ENCODE assay signal across 9 cellular contexts in the genomic region with DNA sequence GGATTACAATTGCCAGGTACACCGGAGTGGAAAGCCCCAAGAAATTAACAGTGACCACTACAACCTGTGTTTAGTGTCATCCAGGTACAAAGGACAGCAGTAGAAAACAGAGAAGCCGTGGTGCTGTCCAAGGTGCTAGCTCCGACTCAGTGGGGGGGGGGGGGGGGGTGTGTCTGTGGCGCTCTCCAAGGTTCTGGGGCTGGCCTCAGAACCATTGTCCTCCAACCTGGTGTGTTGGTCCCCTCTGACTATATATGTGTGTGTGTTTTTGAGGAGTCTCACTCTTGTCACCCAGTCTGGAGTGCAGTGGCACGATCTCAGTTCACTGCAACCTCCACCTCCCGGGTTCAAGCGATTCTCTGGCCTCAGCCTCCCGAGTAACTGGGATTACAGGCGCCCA. TPM values are rescaled to one million over a fixed set of nuclear protein-coding genes. Genes with fewer than 3 reads are reported as not detected.
A peak's percentile ranks its signal among the peaks of the same experiment; 100 is the strongest.
DNase-seq lines count a peak whose midpoint lies in the region; ATAC-seq lines count a peak whose summit lies in the region.
"Had no signal": no experiment of that assay in that cellular context is flagged by ENCODE, and none has a peak within 500 bp of the region (broad histone marks: within the 10 kb centered on the region; RNA-seq: fewer than 3 reads in every experiment).

No MANE protein-coding gene starts in this region.

- DNase-seq in CD1c-positive myeloid dendritic cell (ENCODE audit: extremely low spot score): peak; percentile 39
- peak; percentile 46 for DNase-seq in LoVo (ENCODE audit: low spot score)
- peak; percentile 11 for DNase-seq in activated T-helper 2 cell treated with anti-CD3 and anti-CD28 coated beads, Interferon-gamma antibody, Interleukin-2, Interleukin-4, amounts not matched to agents 10 μg/mL and 5 μg/mL and 100 μg/mL, durations not matched to agents 14 hours and 24 hours and 36 hours (ENCODE audit: low spot score)
- no peak for DNase-seq in left lobe of liver (ENCODE audit: low spot score)
- no peak for DNase-seq in SK-N-DZ (ENCODE audit: low spot score)
- DNase-seq in DMS79 (lab: John Stamatoyannopoulos, UW): no peak
- no peak for DNase-seq in SKM-1 (lab: John Stamatoyannopoulos, UW; ENCODE audit: unreplicated experiment)

- H3K27ac Mint-ChIP-seq in activated T-helper 2 cell treated with anti-CD3 and anti-CD28 coated beads, Interferon-gamma antibody, Interleukin-2, Interleukin-4, amounts not matched to agents 10 μg/mL and 5 μg/mL and 100 μg/mL, durations not matched to agents 14 hours and 24 hours and 36 hours: no peak overlapping the region

- ATAC-seq in left lobe of liver: peak; percentile 75
- no peak for ATAC-seq in GM18867 (IDR thresholded peaks at IDR 0.05; ENCODE audit: unreplicated experiment)

- H3K4me3 Mint-ChIP-seq in activated T-helper 2 cell treated with anti-CD3 and anti-CD28 coated beads, Interferon-gamma antibody, Interleukin-2, Interleukin-4, amounts not matched to agents 10 μg/mL and 5 μg/mL and 100 μg/mL, durations not matched to agents 14 hours and 24 hours and 36 hours (ENCODE audit: low read depth): no peak overlapping the region

- intact Hi-C loops in activated T-helper 2 cell treated with anti-CD3 and anti-CD28 coated beads, Interferon-gamma antibody, Interleukin-2, Interleukin-4, amounts not matched to agents 10 μg/mL and 5 μg/mL and 100 μg/mL, durations not matched to agents 14 hours and 24 hours and 36 hours (cut with micrococcal nuclease): no loop called here

- no peaks in the 10 kb centered on the region for H3K9me3 Mint-ChIP-seq in activated T-helper 2 cell treated with anti-CD3 and anti-CD28 coated beads, Interferon-gamma antibody, Interleukin-2, Interleukin-4, amounts not matched to agents 10 μg/mL and 5 μg/mL and 100 μg/mL, durations not matched to agents 14 hours and 24 hours and 36 hours

- no peaks in the 10 kb centered on the region for H3K36me3 Mint-ChIP-seq in activated T-helper 2 cell treated with anti-CD3 and anti-CD28 coated beads, Interferon-gamma antibody, Interleukin-2, Interleukin-4, amounts not matched to agents 10 μg/mL and 5 μg/mL and 100 μg/mL, durations not matched to agents 14 hours and 24 hours and 36 hours (ENCODE audit: low read depth)

- H3K27me3 Mint-ChIP-seq in activated T-helper 2 cell treated with anti-CD3 and anti-CD28 coated beads, Interferon-gamma antibody, Interleukin-2, Interleukin-4, amounts not matched to agents 10 μg/mL and 5 μg/mL and 100 μg/mL, durations not matched to agents 14 hours and 24 hours and 36 hours (ENCODE audit: low read depth): no peaks in the 10 kb centered on the region

- no peaks in the 10 kb centered on the region for H3K4me1 Mint-ChIP-seq in activated T-helper 2 cell treated with anti-CD3 and anti-CD28 coated beads, Interferon-gamma antibody, Interleukin-2, Interleukin-4, amounts not matched to agents 10 μg/mL and 5 μg/mL and 100 μg/mL, durations not matched to agents 14 hours and 24 hours and 36 hours (ENCODE audit: low read depth)

RNA-seq across cellular contexts. Expression of a gene that starts 5.8 kb away (rescaled TPM):
- 4.9 and 6.0 TPM in 2 replicates for total RNA-seq in activated T-helper 2 cell treated with anti-CD3 and anti-CD28 coated beads, Interferon-gamma antibody, Interleukin-2, Interleukin-4, amounts not matched to agents 10 μg/mL and 5 μg/mL and 100 μg/mL, durations not matched to agents 14 hours and 24 hours and 36 hours
- 2.5 TPM for total RNA-seq in left lobe of liver
- polyA plus RNA-seq in SK-N-DZ (2014; cell fraction: cytosol; rRNA removed): 9.0 and 12.2 TPM in 2 replicates
- polyA plus RNA-seq in SK-N-DZ (2014; cell fraction: nucleus; rRNA removed): 13.6 and 19.9 TPM in 2 replicates

RNA-seq across cellular contexts. Expression of a gene that starts 21.3 kb away (rescaled TPM):
- 2.1 and 2.8 TPM in 2 replicates for total RNA-seq in activated T-helper 2 cell treated with anti-CD3 and anti-CD28 coated beads, Interferon-gamma antibody, Interleukin-2, Interleukin-4, amounts not matched to agents 10 μg/mL and 5 μg/mL and 100 μg/mL, durations not matched to agents 14 hours and 24 hours and 36 hours
- total RNA-seq in left lobe of liver: 3.8 TPM
- 4.0 and 5.3 TPM in 2 replicates for polyA plus RNA-seq in SK-N-DZ (2014; cell fraction: cytosol; rRNA removed)
- 4.0 and 5.2 TPM in 2 replicates for polyA plus RNA-seq in SK-N-DZ (2014; cell fraction: nucleus; rRNA removed)

RNA-seq across cellular contexts. Expression of a gene that starts 26.0 kb away (rescaled TPM):
- total RNA-seq in activated T-helper 2 cell treated with anti-CD3 and anti-CD28 coated beads, Interferon-gamma antibody, Interleukin-2, Interleukin-4, amounts not matched to agents 10 μg/mL and 5 μg/mL and 100 μg/mL, durations not matched to agents 14 hours and 24 hours and 36 hours: not detected in 2 replicates
- total RNA-seq in left lobe of liver: not detected
- 0.16 TPM in 1 of 2 replicates, not detected in the other for polyA plus RNA-seq in SK-N-DZ (2014; cell fraction: cytosol; rRNA removed)
- polyA plus RNA-seq in SK-N-DZ (2014; cell fraction: nucleus; rRNA removed): 0.85 TPM in 1 of 2 replicates, not detected in the other
- total RNA-seq: lung had no signal
- polyA plus RNA-seq: lung had no signal

RNA-seq across cellular contexts. Expression of a gene that starts 58.4 kb away (rescaled TPM):
- 0.09 TPM in 1 of 2 replicates, not detected in the other for total RNA-seq in activated T-helper 2 cell treated with anti-CD3 and anti-CD28 coated beads, Interferon-gamma antibody, Interleukin-2, Interleukin-4, amounts not matched to agents 10 μg/mL and 5 μg/mL and 100 μg/mL, durations not matched to agents 14 hours and 24 hours and 36 hours
- 3.9 TPM for total RNA-seq in left lobe of liver
- not detected in 2 replicates for polyA plus RNA-seq in SK-N-DZ (2014; cell fraction: cytosol; rRNA removed)
- polyA plus RNA-seq in SK-N-DZ (2014; cell fraction: nucleus; rRNA removed): not detected in 2 replicates

Comparison
In these comparisons a context has a peak if more than half of its experiments do, and no peak if none do; other contexts are left out.
1. DNase-seq: peak in CD1c-positive myeloid dendritic cell (single experiment), LoVo (single experiment) and activated T-helper 2 cell treated with anti-CD3 and anti-CD28 coated beads, Interferon-gamma antibody, Interleukin-2, Interleukin-4, amounts not matched to agents 10 μg/mL and 5 μg/mL and 100 μg/mL, durations not matched to agents 14 hours and 24 hours and 36 hours (single experiment); none in left lobe of liver (single experiment), SK-N-DZ (single experiment), DMS79 (single experiment) and SKM-1 (single experiment).